In the genomic region with DNA sequence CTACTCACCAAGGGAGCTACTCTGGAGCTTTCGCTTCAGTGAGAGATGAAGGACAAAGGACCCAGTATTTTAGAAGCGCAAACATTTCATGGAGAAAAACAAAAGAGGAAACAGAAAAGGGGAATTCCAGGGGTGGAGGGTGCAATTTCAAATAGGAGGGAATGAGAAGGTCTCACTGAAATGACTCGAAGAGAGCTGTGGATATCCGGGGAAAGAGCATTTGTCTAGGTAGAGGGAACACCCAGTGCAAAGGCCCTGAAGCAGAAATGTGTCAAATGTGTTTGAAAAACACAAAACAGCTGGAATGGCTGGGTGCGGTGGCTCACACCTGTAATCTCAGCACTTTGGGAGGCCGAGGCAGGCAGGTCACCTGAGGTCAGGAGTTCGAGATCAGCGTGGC, we compare ENCODE assay signal across 9 cellular contexts. TPM values are rescaled to one million over a fixed set of nuclear protein-coding genes. Genes with fewer than 3 reads are reported as not detected.
DNase-seq lines count a peak whose midpoint lies in the region; ATAC-seq and TF ChIP-seq lines count a peak whose summit lies in the region.
"Had no signal": no experiment of that assay in that cellular context is flagged by ENCODE, and none has a peak within 500 bp of the region (broad histone marks: within the 10 kb centered on the region; RNA-seq: fewer than 3 reads in every experiment).

No MANE protein-coding gene starts in this region.

- peaks cover 74% of the 10 kb centered on the region for H3K4me1 Mint-ChIP-seq in activated T-cell treated with anti-CD3 and anti-CD28 coated beads, Interleukin-2, amount 50 U/mL, for 4 hours (ENCODE audit: low read depth)
- peaks cover 65% of the 10 kb centered on the region for H3K4me1 Mint-ChIP-seq in activated CD8-positive, alpha-beta T cell treated with anti-CD3 and anti-CD28 coated beads for 36 hours (ENCODE audit: low read depth)

- in situ Hi-C loops in transverse colon (cut with MboI; ENCODE audit: low pct_ligation_motif_present in 1 of 4, low pct_unique_long_range_greater_than_20kb in 1 of 4, low sequenced_read_pairs in 3 of 4), result loop anchor here (5.0 to 25.0 kb wide), 5 partner anchors 38 to 832 kb away; a partner anchor contains a TSS

- peak; percentile 10 for TF ChIP-seq POLR2A in transverse colon (IDR thresholded peaks at IDR 0.05)

- CTCF ChIA-PET in activated CD8-positive, alpha-beta T cell treated with anti-CD3 and anti-CD28 coated beads for 36 hours (lab: Charles Lee), result interaction anchor here (0.8 to 11.1 kb wide), 13 partner anchors 10 to 513 kb away, joined by 3 to 323 read pairs (median 6); a partner anchor contains a TSS

- intact Hi-C loops in activated CD8-positive, alpha-beta T cell treated with anti-CD3 and anti-CD28 coated beads for 36 hours (cut with micrococcal nuclease), result loop anchor here (5.0 kb wide), 2 partner anchors 33 to 382 kb away; no protein-coding TSS in a partner anchor
- intact Hi-C loops in transverse colon (cut with DNase I; ENCODE audit: low total_unique reads), result no loop called here

- no peaks in the 10 kb centered on the region for H3K9me3 ChIP-seq in muscle layer of colon (ENCODE audit: low read length)
- no peaks in the 10 kb centered on the region for H3K9me3 ChIP-seq in transverse colon

- no peak overlapping the region for H3K9ac ChIP-seq in muscle layer of colon (ENCODE audit: low read length)

- H3K27me3 ChIP-seq in muscle layer of colon (ENCODE audit: control insufficient read depth in 1 of 2, insufficient read depth in 2 of 2, low read length in 2 of 2) (no peaks in the 10 kb centered on the region), transverse colon (no peaks in the 10 kb centered on the region)

- no peaks in the 10 kb centered on the region for H3K27me3 Mint-ChIP-seq in activated T-cell treated with anti-CD3 and anti-CD28 coated beads, Interleukin-2, amount 50 U/mL, for 4 hours (ENCODE audit: low read depth)
- no peaks in the 10 kb centered on the region for H3K27me3 Mint-ChIP-seq in activated CD8-positive, alpha-beta T cell treated with anti-CD3 and anti-CD28 coated beads for 36 hours

- H3K4me3 ChIP-seq in muscle layer of colon (ENCODE audit: low read depth in 1 of 2, low read length in 2 of 2), result no peak overlapping the region
- no peak overlapping the region for H3K4me3 ChIP-seq in transverse colon

- H3K4me3 Mint-ChIP-seq in activated T-cell treated with anti-CD3 and anti-CD28 coated beads, Interleukin-2, amount 50 U/mL, for 4 hours, result peak overlapping the region; percentile 97
- H3K4me3 Mint-ChIP-seq in activated CD8-positive, alpha-beta T cell treated with anti-CD3 and anti-CD28 coated beads for 36 hours, result peak overlapping the region; percentile 69

- TF ChIP-seq CTCF in activated CD8-positive, alpha-beta T cell treated with anti-CD3 and anti-CD28 coated beads for 36 hours (IDR thresholded peaks at IDR 0.05), result no peak
- TF ChIP-seq CTCF in transverse colon (IDR thresholded peaks at IDR 0.05), result no peak
- no peak for TF ChIP-seq CTCF in GM10266 (IDR thresholded peaks at IDR 0.05; ENCODE audit: control insufficient read depth, insufficient read depth, low read depth, missing control alignments)

- H3K9me3 Mint-ChIP-seq in activated T-cell treated with anti-CD3 and anti-CD28 coated beads, Interleukin-2, amount 50 U/mL, for 4 hours, result no peaks in the 10 kb centered on the region
- H3K9me3 Mint-ChIP-seq in activated CD8-positive, alpha-beta T cell treated with anti-CD3 and anti-CD28 coated beads for 36 hours, result no peaks in the 10 kb centered on the region

- 60 to 68% methylated on average over 8 of the region's 8 CpGs for WGBS in transverse colon (ENCODE audit: low coverage in 1 of 2), 2 donors

- ATAC-seq in activated T-cell treated with anti-CD3 and anti-CD28 coated beads, Interleukin-2, amount 50 U/mL, for 4 hours, result no peak
- no peak for ATAC-seq in activated CD8-positive, alpha-beta T cell treated with anti-CD3 and anti-CD28 coated beads for 36 hours
- no peak for ATAC-seq in HG03565 (IDR thresholded peaks at IDR 0.05; ENCODE audit: unreplicated experiment)

- peaks cover 64% of the 10 kb centered on the region for H3K4me1 ChIP-seq in muscle layer of colon (ENCODE audit: insufficient read depth, low read length)
- H3K4me1 ChIP-seq in transverse colon, result peaks cover 42 to 63% (median 55%) of the 10 kb centered on the region in 4 donors

- no peak for DNase-seq in activated T-cell treated with anti-CD3 and anti-CD28 coated beads, Interleukin-2, amount 50 U/mL, for 4 hours
- DNase-seq in activated T-cell treated with anti-CD3 and anti-CD28 coated beads, Interleukin-2, amount 50 U/mL, for 1 hour, result no peak
- DNase-seq in activated CD8-positive, alpha-beta T cell treated with anti-CD3 and anti-CD28 coated beads for 36 hours, result no peak
- DNase-seq in transverse colon (no peak), GM10266 (ENCODE audit: extremely low spot score) (no peak), DMS114 treated with DMSO at 0.1 percent for 48 hours (lab: John Stamatoyannopoulos, UW; ENCODE audit: unreplicated experiment) (no peak)
- DNase-seq: NCI-H1930 had no signal

- peak overlapping the region; percentile 49 for H3K27ac ChIP-seq in muscle layer of colon (ENCODE audit: low read depth, low read length)
- peak overlapping the region in 3 of 4 donors; percentile 81 to 97 (median 85) for H3K27ac ChIP-seq in transverse colon

- H3K27ac Mint-ChIP-seq in activated CD8-positive, alpha-beta T cell treated with anti-CD3 and anti-CD28 coated beads for 36 hours, result peak overlapping the region; percentile 55

- peaks cover 29% of the 10 kb centered on the region for H3K36me3 Mint-ChIP-seq in activated T-cell treated with anti-CD3 and anti-CD28 coated beads, Interleukin-2, amount 50 U/mL, for 4 hours (ENCODE audit: insufficient read depth)
- H3K36me3 Mint-ChIP-seq in activated CD8-positive, alpha-beta T cell treated with anti-CD3 and anti-CD28 coated beads for 36 hours (ENCODE audit: low read depth), result peaks cover 46% of the 10 kb centered on the region

- no peak for TF ChIP-seq EP300 in transverse colon (IDR thresholded peaks at IDR 0.05; ENCODE audit: low read depth)

- POLR2A ChIA-PET in activated CD8-positive, alpha-beta T cell treated with anti-CD3 and anti-CD28 coated beads for 36 hours (lab: Charles Lee), result interaction anchor here (1.2 to 13.6 kb wide), 8 partner anchors 15 to 391 kb away, joined by 3 to 234 read pairs (median 8); a partner anchor contains a TSS

- peaks cover 25% of the 10 kb centered on the region for H3K36me3 ChIP-seq in muscle layer of colon (ENCODE audit: insufficient read depth, low read length)
- H3K36me3 ChIP-seq in transverse colon, result no peaks in the 10 kb centered on the region

RNA-seq across cellular contexts. Expression of a gene that starts 2.4 kb away (rescaled TPM):
- 100 to 1,000 TPM; 198 to 208 (median 201) TPM for total RNA-seq in activated T-cell treated with anti-CD3 and anti-CD28 coated beads, Interleukin-2, amount 50 U/mL, for 4 hours
- 10 to 100 TPM; 68.5 to 71.7 TPM for total RNA-seq in activated CD8-positive, alpha-beta T cell treated with anti-CD3 and anti-CD28 coated beads for 36 hours
- 100 to 1,000 TPM in 2 of 4 donors, 10 to 100 TPM in 2; 20.5 to 153 (median 97.8) TPM for total RNA-seq in transverse colon

RNA-seq across cellular contexts. Expression of a gene that starts 9.8 kb away (rescaled TPM):
- 100 to 1,000 TPM; 611 to 673 (median 650) TPM for total RNA-seq in activated T-cell treated with anti-CD3 and anti-CD28 coated beads, Interleukin-2, amount 50 U/mL, for 4 hours
- 100 to 1,000 TPM; 518 to 536 TPM for total RNA-seq in activated CD8-positive, alpha-beta T cell treated with anti-CD3 and anti-CD28 coated beads for 36 hours
- 100 to 1,000 TPM; 262 to 566 (median 339) TPM for total RNA-seq in transverse colon

RNA-seq across cellular contexts. Expression of a gene that starts 28.0 kb away (rescaled TPM):
- total RNA-seq in activated T-cell treated with anti-CD3 and anti-CD28 coated beads, Interleukin-2, amount 50 U/mL, for 4 hours, result 10 to 100 TPM; 69.9 to 76.6 (median 70.7) TPM
- 10 to 100 TPM; 48.2 to 51.1 TPM for total RNA-seq in activated CD8-positive, alpha-beta T cell treated with anti-CD3 and anti-CD28 coated beads for 36 hours
- 10 to 100 TPM; 11.5 to 31.0 (median 25.6) TPM for total RNA-seq in transverse colon

RNA-seq across cellular contexts. Expression of a gene that starts 40.4 kb away (rescaled TPM):
- under 1 TPM; 0.05 to 0.14 (median 0.08) TPM for total RNA-seq in activated T-cell treated with anti-CD3 and anti-CD28 coated beads, Interleukin-2, amount 50 U/mL, for 4 hours
- total RNA-seq in activated CD8-positive, alpha-beta T cell treated with anti-CD3 and anti-CD28 coated beads for 36 hours, result under 1 TPM; 0.07 to 0.09 TPM
- total RNA-seq in transverse colon, result 1 to 10 TPM in 2 of 4 donors, under 1 TPM in 2; 0.14 to 1.1 (median 0.66) TPM
